ENCODE assay signal across 22 cellular contexts in the genomic region with DNA sequence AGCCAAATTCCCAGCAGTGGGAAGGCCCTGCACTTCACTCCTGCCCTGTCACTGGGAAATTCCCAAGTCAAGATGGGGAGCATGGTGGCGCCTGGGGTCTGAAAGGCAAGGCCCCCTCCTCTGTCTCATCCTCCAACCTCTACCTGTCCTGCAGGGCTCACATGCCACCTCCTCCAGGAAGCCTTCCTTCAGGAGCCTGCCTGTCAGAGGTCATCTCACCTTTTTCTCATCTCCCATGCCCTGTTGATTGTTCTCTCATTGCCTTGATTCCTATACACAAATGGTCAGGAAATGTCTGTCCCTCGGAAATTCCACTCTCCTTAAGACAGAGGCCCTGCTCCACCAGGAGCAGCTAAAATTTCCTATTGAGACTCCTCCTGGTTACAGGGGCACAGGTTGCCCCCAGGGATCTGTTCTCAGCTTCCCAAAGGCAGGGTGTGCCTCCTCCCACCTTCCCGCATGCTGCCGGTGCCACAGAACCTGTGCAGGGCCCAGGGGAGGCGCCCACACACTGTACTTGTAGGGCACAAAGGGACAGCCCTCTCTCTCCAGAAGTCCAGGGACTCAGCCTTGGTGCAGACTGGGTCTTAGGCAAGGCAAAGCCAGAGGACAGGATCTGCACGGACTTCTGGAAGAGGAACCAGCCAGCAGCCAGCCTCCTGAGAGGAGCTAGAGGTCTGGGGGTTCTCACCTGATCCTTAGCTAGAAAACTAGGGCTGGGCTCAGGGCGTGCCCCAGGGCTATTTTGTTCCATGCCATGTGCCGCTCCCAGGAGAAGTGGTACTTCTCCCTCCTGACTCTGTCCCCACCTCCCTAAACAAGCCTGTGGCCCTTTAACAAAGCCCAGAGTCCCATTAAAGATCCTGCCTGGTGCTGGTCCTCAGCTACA.
"Had no signal": no experiment of that assay in that cellular context is flagged by ENCODE, and none has a peak within 500 bp of the region (broad histone marks: within the 10 kb centered on the region; RNA-seq: fewer than 3 reads in every experiment).

No MANE protein-coding gene starts in this region.

- H3K9me3 ChIP-seq: colonic mucosa, heart right ventricle, neutrophil, pancreas, psoas muscle, thyroid gland had no signal

- DNase-seq: activated CD4-positive, alpha-beta T cell treated with anti-CD3 and anti-CD28 coated beads for 1 hour; activated CD4-positive, alpha-beta T cell treated with anti-CD3 and anti-CD28 coated beads, Interleukin-2, amount 50 U/mL, for 1 hour; activated CD8-positive, alpha-beta T cell treated with anti-CD3 and anti-CD28 coated beads, Interleukin-2, amount 10 ng/mL, durations not matched to agents 7 days and 5 days; activated gamma-delta T cell; colonic mucosa; heart right ventricle; natural killer cell; psoas muscle; right cardiac atrium; stimulated activated CD4-positive, alpha-beta T cell treated with anti-CD3 and anti-CD28 coated beads, Interleukin-1b, Interleukin-23, amount 100 ng/mL, for 48 hours; substantia nigra; thyroid gland; WERI-Rb-1 had no signal

- ATAC-seq: activated CD8-positive, alpha-beta T cell treated with anti-CD3 and anti-CD28 coated beads, Interleukin-2, amount 10 ng/mL, durations not matched to agents 7 days and 5 days; natural killer cell; psoas muscle had no signal

- H3K4me3 Mint-ChIP-seq: activated CD8-positive, alpha-beta T cell treated with anti-CD3 and anti-CD28 coated beads, Interleukin-2, amount 10 ng/mL, durations not matched to agents 7 days and 5 days; activated naive CD4-positive, alpha-beta T cell treated with anti-CD3 and anti-CD28 coated beads, Interleukin-2, amount 50 U/mL, for 24 hours; activated T-helper 1 cell treated with anti-CD3 and anti-CD28 coated beads, Interleukin-12 subunit alpha, Interleukin-12 subunit beta, Interleukin-2, Interleukin-4 antibody, amounts not matched to agents 30 ng/mL and 10 ng/mL and 1 ng/mL, durations not matched to agents 14 hours and 24 hours and 36 hours; natural killer cell; stimulated activated naive CD8-positive, alpha-beta T cell treated with anti-CD3 and anti-CD28 coated beads, Interleukin-15, Interleukin-2, amounts not matched to agents 100 ng/mL and 50 ng/mL, for 24 hours; T-helper 2 cell treated with Interferon-gamma antibody and Interleukin-4, amounts not matched to agents 5 μg/mL and 100 μg/mL, for 36 hours had no signal

- H3K27me3 ChIP-seq: colonic mucosa, heart right ventricle, neutrophil, pancreas, thyroid gland had no signal

- H3K27ac ChIP-seq: colonic mucosa, epithelial cell of prostate, heart right ventricle, neutrophil, pancreas, psoas muscle, skin epidermis, thyroid gland, WERI-Rb-1 had no signal

- H3K4me1 ChIP-seq: colonic mucosa, psoas muscle had no signal

- H3K36me3 Mint-ChIP-seq: natural killer cell had no signal

- H3K9me3 Mint-ChIP-seq: activated naive CD4-positive, alpha-beta T cell treated with anti-CD3 and anti-CD28 coated beads, Interleukin-2, amount 50 U/mL, for 24 hours; activated T-helper 1 cell treated with anti-CD3 and anti-CD28 coated beads, Interleukin-12 subunit alpha, Interleukin-12 subunit beta, Interleukin-2, Interleukin-4 antibody, amounts not matched to agents 30 ng/mL and 10 ng/mL and 1 ng/mL, durations not matched to agents 14 hours and 24 hours and 36 hours; natural killer cell; stimulated activated naive CD8-positive, alpha-beta T cell treated with anti-CD3 and anti-CD28 coated beads, Interleukin-15, Interleukin-2, amounts not matched to agents 100 ng/mL and 50 ng/mL, for 24 hours had no signal

- H3K4me3 ChIP-seq: colonic mucosa, heart right ventricle, lung, pancreas, psoas muscle, skin epidermis, thyroid gland had no signal

- H3K27ac Mint-ChIP-seq: activated CD8-positive, alpha-beta T cell treated with anti-CD3 and anti-CD28 coated beads, Interleukin-2, amount 10 ng/mL, durations not matched to agents 7 days and 5 days; activated naive CD4-positive, alpha-beta T cell treated with anti-CD3 and anti-CD28 coated beads, Interleukin-2, amount 50 U/mL, for 24 hours; activated T-helper 1 cell treated with anti-CD3 and anti-CD28 coated beads, Interleukin-12 subunit alpha, Interleukin-12 subunit beta, Interleukin-2, Interleukin-4 antibody, amounts not matched to agents 30 ng/mL and 10 ng/mL and 1 ng/mL, durations not matched to agents 14 hours and 24 hours and 36 hours; natural killer cell; stimulated activated naive CD8-positive, alpha-beta T cell treated with anti-CD3 and anti-CD28 coated beads, Interleukin-15, Interleukin-2, amounts not matched to agents 100 ng/mL and 50 ng/mL, for 24 hours; T-helper 2 cell treated with Interferon-gamma antibody and Interleukin-4, amounts not matched to agents 5 μg/mL and 100 μg/mL, for 36 hours had no signal

- H3K27me3 Mint-ChIP-seq: activated naive CD4-positive, alpha-beta T cell treated with anti-CD3 and anti-CD28 coated beads, Interleukin-2, amount 50 U/mL, for 24 hours; stimulated activated naive CD8-positive, alpha-beta T cell treated with anti-CD3 and anti-CD28 coated beads, Interleukin-15, Interleukin-2, amounts not matched to agents 100 ng/mL and 50 ng/mL, for 24 hours had no signal

- H3K36me3 ChIP-seq: colonic mucosa, heart right ventricle, pancreas, thyroid gland, WERI-Rb-1 had no signal
